ENCODE assay signal across 8 cellular contexts in genomic region chr9:62662775-62663507, GRCh38.
DNase-seq lines count a peak whose midpoint lies in the region; ATAC-seq, FAIRE-seq and TF ChIP-seq lines count a peak whose summit lies in the region.
"Not testable (repeated sequence)": the region's sequence is repeated elsewhere in the genome, so short reads cannot be mapped to it uniquely, and the experiment has no call there.

No MANE protein-coding gene starts in this region.

- H3K4me2 ChIP-seq in IMR-90 (ENCODE audit: low read depth, low read length): not testable (repeated sequence)

- H3K79me1 ChIP-seq in IMR-90 (ENCODE audit: low read depth in 1 of 2, low read length in 2 of 2): not testable (repeated sequence)

- not testable (repeated sequence) for H4K20me1 ChIP-seq in IMR-90 (ENCODE audit: insufficient read depth, low read length)

- H3K56ac ChIP-seq in IMR-90 (ENCODE audit: extremely low read depth, insufficient read depth, low read length): not testable (repeated sequence)

- not testable (repeated sequence) for H4K91ac ChIP-seq in IMR-90 (ENCODE audit: insufficient read depth, low read depth, low read length)

- WGBS in IMR-90 (ENCODE audit: extremely low coverage in 2 of 2, insufficient read length in 1 of 2), 2 experiments: no CpG with 5 or more reads among the region's 9 CpGs
- 40 to 100% (median 64%) methylated on average over 1 to 6 of the region's 9 CpGs for WGBS in spleen, 5 donors

- not testable (repeated sequence) for H3K9ac ChIP-seq in IMR-90 (ENCODE audit: low read depth, low read length); kidney (ENCODE audit: low read length in 2 of 2)

- CTCF ChIA-PET in IMR-90 (lab: Yijun Ruan, JAX); naive thymus-derived CD4-positive, alpha-beta T cell (lab: Charles Lee): not testable (repeated sequence)

- not testable (repeated sequence) for H3K4me1 ChIP-seq in IMR-90 (ENCODE audit: control insufficient read depth, insufficient read depth, low read length); kidney (ENCODE audit: control insufficient read depth in 1 of 2, insufficient read depth in 1 of 2, low read depth in 1 of 2, low read length in 2 of 2); naive thymus-derived CD4-positive, alpha-beta T cell (ENCODE audit: control insufficient read depth in 2 of 2, insufficient read depth in 2 of 2, low read length in 2 of 2); spleen

- H2BK15ac ChIP-seq in IMR-90 (ENCODE audit: low read depth, low read length): not testable (repeated sequence)

- H3K27me3 Mint-ChIP-seq in CD14-positive monocyte (ENCODE audit: low read depth in 3 of 3); T-helper 17 cell; activated T-helper 17 cell treated with anti-CD3 and anti-CD28 coated beads, Interleukin-2, amount 50 U/mL, for 72 hours; naive thymus-derived CD4-positive, alpha-beta T cell; stimulated activated naive CD8-positive, alpha-beta T cell treated with anti-CD3 and anti-CD28 coated beads, Interleukin-15, amount 100 ng/mL, for 72 hours: not testable (repeated sequence)

- not testable (repeated sequence) for H3K4me3 ChIP-seq in IMR-90 (ENCODE audit: insufficient read depth, low read depth, low read length); kidney (ENCODE audit: low read length in 2 of 2); naive thymus-derived CD4-positive, alpha-beta T cell (ENCODE audit: low read length); spleen

- not testable (repeated sequence) for H4K5ac ChIP-seq in IMR-90 (ENCODE audit: low read depth, low read length)

- not testable (repeated sequence) for H3K36me3 Mint-ChIP-seq in CD14-positive monocyte; T-helper 17 cell (ENCODE audit: low read depth); activated T-helper 17 cell treated with anti-CD3 and anti-CD28 coated beads, Interleukin-2, amount 50 U/mL, for 72 hours (ENCODE audit: low read depth); naive thymus-derived CD4-positive, alpha-beta T cell

- not testable (repeated sequence) for H3K4me1 Mint-ChIP-seq in CD14-positive monocyte; T-helper 17 cell; activated T-helper 17 cell treated with anti-CD3 and anti-CD28 coated beads, Interleukin-2, amount 50 U/mL, for 72 hours; naive thymus-derived CD4-positive, alpha-beta T cell; stimulated activated naive CD8-positive, alpha-beta T cell treated with anti-CD3 and anti-CD28 coated beads, Interleukin-15, amount 100 ng/mL, for 72 hours

- DNase-seq in CD14-positive monocyte (ENCODE audit: low spot score) (peak; percentile 10), kidney (peak; percentile 4), spleen (peak; percentile 21)
- DNase-seq in IMR-90; T-helper 17 cell; naive thymus-derived CD4-positive, alpha-beta T cell; stimulated activated naive CD8-positive, alpha-beta T cell treated with anti-CD3 and anti-CD28 coated beads, Interleukin-15, amount 100 ng/mL, for 72 hours: not testable (repeated sequence)

- not testable (repeated sequence) for H2AFZ ChIP-seq in IMR-90 (replicated peaks; ENCODE audit: low read length, poor library complexity)

- H3K27ac Mint-ChIP-seq in CD14-positive monocyte; T-helper 17 cell; activated T-helper 17 cell treated with anti-CD3 and anti-CD28 coated beads, Interleukin-2, amount 50 U/mL, for 72 hours; naive thymus-derived CD4-positive, alpha-beta T cell; stimulated activated naive CD8-positive, alpha-beta T cell treated with anti-CD3 and anti-CD28 coated beads, Interleukin-15, amount 100 ng/mL, for 72 hours: not testable (repeated sequence)

- not testable (repeated sequence) for FAIRE-seq in kidney (lab: Jason Lieb, UNC)

- not testable (repeated sequence) for H3K27me3 ChIP-seq in IMR-90 (ENCODE audit: control insufficient read depth, insufficient read depth, low read length); naive thymus-derived CD4-positive, alpha-beta T cell (ENCODE audit: control insufficient read depth in 2 of 2, insufficient read depth in 2 of 2, low read length in 2 of 2); spleen (replicated peaks in 1 of 7)

- intact Hi-C loops in CD14-positive monocyte (cut with micrococcal nuclease); IMR-90 (cut with micrococcal nuclease); kidney (cut with DNase I); naive thymus-derived CD4-positive, alpha-beta T cell (cut with micrococcal nuclease); spleen (cut with DNase I; ENCODE audit: low total_unique reads): not testable (repeated sequence)

- not testable (repeated sequence) for H3K23ac ChIP-seq in IMR-90 (ENCODE audit: low read depth, low read length)

- H2BK5ac ChIP-seq in IMR-90 (ENCODE audit: low read depth, low read length, poor library complexity, severe bottlenecking): not testable (repeated sequence)

- not testable (repeated sequence) for H3K27ac ChIP-seq in IMR-90 (ENCODE audit: insufficient read depth, low read length); kidney (ENCODE audit: low read depth in 2 of 2, low read length in 2 of 2); naive thymus-derived CD4-positive, alpha-beta T cell (ENCODE audit: low read depth, low read length); spleen

- not testable (repeated sequence) for BruUV-seq in IMR-90 (replicated peaks; lab: Mats Ljungman, UMichigan)

- not testable (repeated sequence) for H2BK20ac ChIP-seq in IMR-90 (ENCODE audit: low read depth, low read length)

- not testable (repeated sequence) for H2AK9ac ChIP-seq in IMR-90 (replicated peaks; ENCODE audit: low read depth, low read length, poor library complexity)

- not testable (repeated sequence) for H3K9me1 ChIP-seq in IMR-90 (ENCODE audit: insufficient read depth, low read length)

- not testable (repeated sequence) for H3K18ac ChIP-seq in IMR-90 (ENCODE audit: low read depth, low read length)

- TF ChIP-seq RAD21 in IMR-90 (IDR thresholded peaks at IDR 0.05; ENCODE audit: low read length): not testable (repeated sequence)

- not testable (repeated sequence) for H3K4ac ChIP-seq in IMR-90 (ENCODE audit: low read depth, low read length)

- not testable (repeated sequence) for H3K36me3 ChIP-seq in IMR-90 (ENCODE audit: control insufficient read depth, insufficient read depth, low read length); kidney (ENCODE audit: control insufficient read depth in 1 of 2, insufficient read depth in 2 of 2, low read length in 2 of 2); naive thymus-derived CD4-positive, alpha-beta T cell (ENCODE audit: control insufficient read depth in 2 of 3, insufficient read depth in 3 of 3, low read length in 3 of 3); spleen

- ATAC-seq in IMR-90 (ENCODE audit: low read depth) (peak; percentile 55), T-helper 17 cell (peak; percentile 32)
- peak; percentile 10 for ATAC-seq in activated T-helper 17 cell treated with anti-CD3 and anti-CD28 coated beads, Interleukin-2, amount 50 U/mL, for 72 hours (replicated peaks)
- peak; percentile 22 for ATAC-seq in naive thymus-derived CD4-positive, alpha-beta T cell
- ATAC-seq in stimulated activated naive CD8-positive, alpha-beta T cell treated with anti-CD3 and anti-CD28 coated beads, Interleukin-15, amount 100 ng/mL, for 72 hours: peak; percentile 59

- dilution Hi-C loops in IMR-90 (cut with HindIII; ENCODE audit: low sequenced_read_pairs, unreplicated experiment): not testable (repeated sequence)

- not testable (repeated sequence) for H3K9me3 Mint-ChIP-seq in CD14-positive monocyte; activated T-helper 17 cell treated with anti-CD3 and anti-CD28 coated beads, Interleukin-2, amount 50 U/mL, for 72 hours; naive thymus-derived CD4-positive, alpha-beta T cell; stimulated activated naive CD8-positive, alpha-beta T cell treated with anti-CD3 and anti-CD28 coated beads, Interleukin-15, amount 100 ng/mL, for 72 hours

- in situ Hi-C loops in IMR-90 (cut with MboI; ENCODE audit: low sequenced_read_pairs): not testable (repeated sequence)

- TF ChIP-seq CTCF in CD14-positive monocyte (IDR thresholded peaks at IDR 0.05); IMR-90 (conservative IDR thresholded peaks at IDR 0.05; ENCODE audit: low read depth, low read length); kidney (IDR thresholded peaks at IDR 0.05; ENCODE audit: borderline replicate concordance, extremely low read depth, insufficient read depth); spleen (IDR thresholded peaks at IDR 0.05 in 8 of 11, conservative IDR thresholded peaks at IDR 0.05 in 3 of 11): not testable (repeated sequence)

- not testable (repeated sequence) for H3K9me3 ChIP-seq in IMR-90 (ENCODE audit: control insufficient read depth, insufficient read depth, low read length); T-helper 17 cell (ENCODE audit: control insufficient read depth, low read length, poor library complexity, severe bottlenecking); kidney (ENCODE audit: control insufficient read depth in 1 of 2, low read length in 2 of 2); naive thymus-derived CD4-positive, alpha-beta T cell (ENCODE audit: control insufficient read depth in 2 of 3, low read length in 3 of 3); spleen

- not testable (repeated sequence) for H3K4me3 Mint-ChIP-seq in CD14-positive monocyte; T-helper 17 cell; activated T-helper 17 cell treated with anti-CD3 and anti-CD28 coated beads, Interleukin-2, amount 50 U/mL, for 72 hours; naive thymus-derived CD4-positive, alpha-beta T cell; stimulated activated naive CD8-positive, alpha-beta T cell treated with anti-CD3 and anti-CD28 coated beads, Interleukin-15, amount 100 ng/mL, for 72 hours

- H4K8ac ChIP-seq in IMR-90 (ENCODE audit: low read depth in 2 of 2, low read length in 2 of 2): not testable (repeated sequence)

- not testable (repeated sequence) for H2AK5ac ChIP-seq in IMR-90 (ENCODE audit: low read depth, low read length)

- not testable (repeated sequence) for TF ChIP-seq POLR2A in IMR-90 (IDR thresholded peaks at IDR 0.05; ENCODE audit: low read depth, low read length); spleen (IDR thresholded peaks at IDR 0.05)

- not testable (repeated sequence) for H3K14ac ChIP-seq in IMR-90 (replicated peaks; ENCODE audit: low read depth, low read length)

- H2BK120ac ChIP-seq in IMR-90 (ENCODE audit: low read depth, low read length): not testable (repeated sequence)

- POLR2A ChIA-PET in IMR-90 (lab: Charles Lee; ENCODE audit: unreplicated experiment); naive thymus-derived CD4-positive, alpha-beta T cell (lab: Charles Lee): not testable (repeated sequence)
